In genomic region chr17:58317421-58318064, GRCh38 we compare ENCODE assay signal across 8 cellular contexts. TPM values are rescaled to one million over a fixed set of nuclear protein-coding genes. Genes with fewer than 3 reads are reported as not detected.
DNase-seq lines count a peak whose midpoint lies in the region; ATAC-seq and TF ChIP-seq lines count a peak whose summit lies in the region.

No MANE protein-coding gene starts in this region.

- ATAC-seq in GM18502 (IDR thresholded peaks at IDR 0.05; ENCODE audit: poor library complexity, unreplicated experiment): peak; percentile 69
- ATAC-seq in heart left ventricle: peak in 3 of 4 donors; percentile 50 to 63 (median 51)

- WGBS in heart left ventricle, 4 donors: 27 to 36% (median 34%) methylated on average over 5 of the region's 5 CpGs

- H3K27ac ChIP-seq in heart left ventricle: peak overlapping the region in 1 of 12 donors; percentile 48

- no peaks in the 10 kb centered on the region for H3K9me3 ChIP-seq in heart left ventricle

- no peaks in the 10 kb centered on the region for H3K27me3 ChIP-seq in heart left ventricle

- H3K36me3 ChIP-seq in heart left ventricle: peaks cover 0 to 4% (median 0%) of the 10 kb centered on the region in 9 donors

- TF ChIP-seq CTCF in heart left ventricle (IDR thresholded peaks at IDR 0.05): peak in 11 of 12 donors; percentile 23 to 60 (median 43)

- TF ChIP-seq POLR2A in heart left ventricle (IDR thresholded peaks at IDR 0.05): no peak

- intact Hi-C loops in heart left ventricle (cut with DNase I): loop anchor here in 4 of 10 donors (5.0 to 10.0 kb wide), 5 partner anchors 57 to 130 kb away; partner anchors contain the start of gene RNF43 (in 3 of the 4)

- no peak overlapping the region for H3K4me3 ChIP-seq in heart left ventricle

- peak; percentile 85 for DNase-seq in AG08396 (ENCODE audit: low spot score)
- peak; percentile 81 for DNase-seq in HPDE6-E6E7 (ENCODE audit: extremely low spot score)
- peak; percentile 77 for DNase-seq in RPMI7951 (ENCODE audit: low read depth)
- peak; percentile 65 for DNase-seq in activated gamma-delta T cell treated with anti-CD3 and anti-CD28 coated beads, Interleukin-2, amount 50 U/mL, for 16 hours (ENCODE audit: low read depth)
- DNase-seq in heart left ventricle: peak in 3 of 5 donors; percentile 23 to 44 (median 30)
- peak in 2 of 3 donors; percentile 59 to 78 for DNase-seq in stimulated activated CD4-positive, alpha-beta T cell treated with anti-CD3 and anti-CD28 coated beads, Interleukin-12 subunit alpha, Interleukin-12 subunit beta, amount 100 ng/mL, for 48 hours (ENCODE audit: low read depth in 2 of 3, low spot score in 1 of 3)
- DNase-seq in NCI-H446 treated with DMSO at 0.1 percent for 48 hours (lab: John Stamatoyannopoulos, UW): no peak

- peaks cover 0 to 3% (median 0%) of the 10 kb centered on the region in 12 donors for H3K4me1 ChIP-seq in heart left ventricle

RNA-seq across cellular contexts. Expression of gene TSPOAP1, which starts 11.1 kb away (rescaled TPM):
- total RNA-seq in RPMI7951 (2014; rRNA removed; shearing (Covaris generic)): 0.68 and 0.84 TPM in 2 replicates
- total RNA-seq in heart left ventricle: 10 to 100 TPM in 6 of 9 donors, 1 to 10 TPM in 3; 5.1 to 23.1 (median 13.3) TPM
- 10 to 100 TPM in 1 of 2 donors, 1 to 10 TPM in 1; 1.6 to 19.0 TPM for polyA plus RNA-seq in heart left ventricle

RNA-seq across cellular contexts. Expression of gene SUPT4H1, which starts 34.5 kb away (rescaled TPM):
- total RNA-seq in RPMI7951 (2014; rRNA removed; shearing (Covaris generic)): 61.0 and 61.4 TPM in 2 replicates
- total RNA-seq in heart left ventricle: 10 to 100 TPM; 44.1 to 69.9 (median 58.0) TPM
- 10 to 100 TPM; 53.9 to 92.7 TPM for polyA plus RNA-seq in heart left ventricle

RNA-seq across cellular contexts. Expression of gene MPO, which starts 36.8 kb away (rescaled TPM):
- 0.12 TPM in 1 of 2 replicates, not detected in the other for total RNA-seq in RPMI7951 (2014; rRNA removed; shearing (Covaris generic))
- 1 to 10 TPM in 1 of 9 donors, under 1 TPM in 5, not detected in 3; 0.12 to 2.8 (median 0.35) TPM for total RNA-seq in heart left ventricle
- polyA plus RNA-seq in heart left ventricle: under 1 TPM in 1 of 2 donors, not detected in 1; 0.11 TPM
